29 cellular contexts compared by ENCODE assay signal in genomic region chr19:42021185-42021584, GRCh38. TPM values are rescaled to one million over a fixed set of nuclear protein-coding genes. Genes with fewer than 3 reads are reported as not detected.
"Had no signal": no experiment of that assay in that cellular context is flagged by ENCODE, and none has a peak within 500 bp of the region (broad histone marks: within the 10 kb centered on the region; RNA-seq: fewer than 3 reads in every experiment).

No MANE protein-coding gene starts in this region.

- H3K27me3 Mint-ChIP-seq: dendritic cell treated with granulocyte-macrophage colony-stimulating factor and Interleukin-4, amounts not matched to agents 40 ng/mL and 50 ng/mL, for 4 days had no signal

- H3K36me3 Mint-ChIP-seq: naive thymus-derived CD4-positive, alpha-beta T cell; stimulated activated effector memory CD8-positive, alpha-beta T cell treated with anti-CD3 and anti-CD28 coated beads, Interleukin-12 subunit alpha, Interleukin-12 subunit beta, amount 100 ng/mL, for 72 hours had no signal

- H3K27me3 ChIP-seq: colonic mucosa, gastrocnemius medialis, ovary, sigmoid colon, transverse colon, uterus had no signal

- H3K27ac ChIP-seq: colonic mucosa, epithelial cell of prostate, gastrocnemius medialis, ovary, psoas muscle, sigmoid colon, thoracic aorta, transverse colon, upper lobe of right lung, uterus had no signal

- H3K27ac Mint-ChIP-seq: dendritic cell treated with granulocyte-macrophage colony-stimulating factor and Interleukin-4, amounts not matched to agents 40 ng/mL and 50 ng/mL, for 4 days; endodermal cell; mesothelial cell of epicardium; naive thymus-derived CD4-positive, alpha-beta T cell; nephron; stimulated activated effector memory CD8-positive, alpha-beta T cell treated with anti-CD3 and anti-CD28 coated beads, Interleukin-12 subunit alpha, Interleukin-12 subunit beta, amount 100 ng/mL, for 72 hours; stimulated activated naive CD8-positive, alpha-beta T cell treated with anti-CD3 and anti-CD28 coated beads, Interleukin-15, Interleukin-2, amounts not matched to agents 100 ng/mL and 50 ng/mL, for 24 hours had no signal

- H3K4me1 Mint-ChIP-seq: endodermal cell had no signal

- H3K9me3 ChIP-seq: colonic mucosa, gastrocnemius medialis, ovary, psoas muscle, sigmoid colon, thoracic aorta, transverse colon, upper lobe of right lung, uterus had no signal

- H3K4me3 ChIP-seq: colonic mucosa, gastrocnemius medialis, lung, ovary, psoas muscle, sigmoid colon, thoracic aorta, transverse colon, upper lobe of right lung, uterus had no signal

- ATAC-seq: esophagus mucosa; gastrocnemius medialis; left lobe of liver; naive thymus-derived CD4-positive, alpha-beta T cell; psoas muscle; right cardiac atrium; stimulated activated effector memory CD8-positive, alpha-beta T cell treated with anti-CD3 and anti-CD28 coated beads, Interleukin-12 subunit alpha, Interleukin-12 subunit beta, amount 100 ng/mL, for 72 hours; upper lobe of right lung had no signal

- H3K36me3 ChIP-seq: colonic mucosa, gastrocnemius medialis, ovary, transverse colon, upper lobe of right lung, uterus had no signal

- H3K4me1 ChIP-seq: colonic mucosa, uterus had no signal

- H3K9me3 Mint-ChIP-seq: dendritic cell treated with granulocyte-macrophage colony-stimulating factor and Interleukin-4, amounts not matched to agents 40 ng/mL and 50 ng/mL, for 4 days; endodermal cell; mesothelial cell of epicardium; nephron; stimulated activated effector memory CD8-positive, alpha-beta T cell treated with anti-CD3 and anti-CD28 coated beads, Interleukin-12 subunit alpha, Interleukin-12 subunit beta, amount 100 ng/mL, for 72 hours; stimulated activated naive CD8-positive, alpha-beta T cell treated with anti-CD3 and anti-CD28 coated beads, Interleukin-15, Interleukin-2, amounts not matched to agents 100 ng/mL and 50 ng/mL, for 24 hours had no signal

- H3K4me3 Mint-ChIP-seq: dendritic cell treated with granulocyte-macrophage colony-stimulating factor and Interleukin-4, amounts not matched to agents 40 ng/mL and 50 ng/mL, for 4 days; endodermal cell; mesothelial cell of epicardium; naive thymus-derived CD4-positive, alpha-beta T cell; nephron; stimulated activated effector memory CD8-positive, alpha-beta T cell treated with anti-CD3 and anti-CD28 coated beads, Interleukin-12 subunit alpha, Interleukin-12 subunit beta, amount 100 ng/mL, for 72 hours; stimulated activated naive CD8-positive, alpha-beta T cell treated with anti-CD3 and anti-CD28 coated beads, Interleukin-15, Interleukin-2, amounts not matched to agents 100 ng/mL and 50 ng/mL, for 24 hours had no signal

- DNase-seq: colonic mucosa; effector CD8-positive, alpha-beta T cell; endodermal cell; foreskin fibroblast; gastrocnemius medialis; head of caudate nucleus; mesenchymal stem cell; naive thymus-derived CD4-positive, alpha-beta T cell; nucleus accumbens; ovary; psoas muscle; right cardiac atrium; sigmoid colon; stimulated activated CD4-positive, alpha-beta T cell treated with anti-CD3 and anti-CD28 coated beads, Interleukin-2, amount 100 ng/mL, for 24 hours; stimulated activated CD4-positive, alpha-beta T cell treated with anti-CD3 and anti-CD28 coated beads, Interleukin-4, amount 100 ng/mL, for 24 hours; transverse colon; upper lobe of right lung; uterus had no signal

RNA-seq across cellular contexts. Expression of gene ATP1A3, which starts 27.2 kb away (rescaled TPM):
- total RNA-seq: gastrocnemius medialis, mesothelial cell of epicardium, skeletal muscle tissue, upper lobe of right lung had no signal
